8 cellular contexts compared by ENCODE assay signal in the genomic region with DNA sequence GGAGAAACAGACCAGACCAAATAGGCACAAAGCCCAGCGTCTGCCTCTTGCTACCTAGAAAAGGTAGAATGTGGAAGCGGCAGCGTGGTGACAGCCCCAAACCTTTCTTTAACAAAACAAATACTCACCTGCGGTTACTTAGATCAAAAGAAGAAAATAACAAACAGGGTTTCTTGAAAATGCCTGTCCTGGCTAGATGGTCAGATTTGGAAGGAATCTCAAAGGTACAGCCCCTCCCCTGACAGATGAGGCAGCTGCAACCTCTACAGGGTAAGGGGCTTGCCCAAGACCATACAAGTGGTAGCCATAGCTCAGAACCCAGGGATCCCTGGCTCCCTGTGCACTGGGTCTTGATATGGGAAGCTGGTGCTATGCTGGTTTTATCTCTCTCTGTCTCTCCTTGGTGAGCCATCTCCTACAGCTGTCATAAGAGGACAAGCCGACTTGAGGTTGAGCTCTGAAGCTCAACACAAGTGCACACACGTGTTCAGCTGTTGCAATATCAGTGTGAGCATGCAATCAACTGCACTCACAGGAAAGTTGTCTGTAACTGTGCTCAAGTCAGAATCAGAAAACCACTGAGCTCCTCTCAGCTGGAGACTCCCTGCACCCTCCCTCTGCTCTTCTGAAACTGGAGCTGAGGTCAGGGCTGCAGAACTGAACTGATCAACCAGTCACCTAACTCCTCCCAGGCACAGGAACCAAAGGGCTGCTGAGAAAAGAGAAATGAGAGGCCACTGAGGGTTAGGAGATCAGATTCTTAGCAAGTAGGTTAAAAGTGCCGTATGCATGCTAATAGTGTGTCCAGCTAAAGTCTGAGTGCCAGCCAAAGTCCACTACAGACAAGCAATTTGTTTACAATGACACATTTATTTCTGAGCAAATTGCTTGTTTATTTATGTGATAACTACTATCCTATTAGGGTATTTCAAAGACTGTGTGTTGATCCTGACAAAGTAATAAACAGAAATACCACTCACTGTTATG. TPM values are rescaled to one million over a fixed set of nuclear protein-coding genes. Genes with fewer than 3 reads are reported as not detected.
DNase-seq lines count a peak whose midpoint lies in the region; ATAC-seq and TF ChIP-seq lines count a peak whose summit lies in the region.

No MANE protein-coding gene starts in this region.

- H3K9me3 Mint-ChIP-seq in CD4-positive, CD25-positive, alpha-beta regulatory T cell = no peaks in the 10 kb centered on the region
- no peaks in the 10 kb centered on the region for H3K9me3 Mint-ChIP-seq in WTC11

- H3K4me3 ChIP-seq in CD4-positive, CD25-positive, alpha-beta regulatory T cell (ENCODE audit: low read depth, low read length) = peak overlapping the region; percentile 33

- CTCF ChIA-PET in WTC11 (lab: Charles Lee) = interaction anchor here (0.8 to 4.0 kb wide), 8 partner anchors 13 to 232 kb away, joined by 3 to 19 read pairs (median 5); no protein-coding TSS in a partner anchor

- ATAC-seq in CD4-positive, CD25-positive, alpha-beta regulatory T cell (ENCODE audit: low read depth in 2 of 2) = peak; percentile 84 to 90
- ATAC-seq in GM19372 (IDR thresholded peaks at IDR 0.05; ENCODE audit: low read depth, unreplicated experiment) = peak; percentile 92
- peak; percentile 91 for ATAC-seq in HG03280 (IDR thresholded peaks at IDR 0.05; ENCODE audit: unreplicated experiment)
- ATAC-seq in WTC11 = no peak
- ATAC-seq in left lobe of liver = peak; percentile 81

- H3K27me3 Mint-ChIP-seq in CD4-positive, CD25-positive, alpha-beta regulatory T cell = peaks cover 11% of the 10 kb centered on the region
- peaks cover 27% of the 10 kb centered on the region for H3K27me3 Mint-ChIP-seq in WTC11 (ENCODE audit: low read depth)

- H3K9me3 ChIP-seq in CD4-positive, CD25-positive, alpha-beta regulatory T cell (ENCODE audit: control insufficient read depth in 2 of 2, low read length in 2 of 2) = no peaks in the 10 kb centered on the region

- peaks cover 4% of the 10 kb centered on the region for H3K27me3 ChIP-seq in CD4-positive, CD25-positive, alpha-beta regulatory T cell (ENCODE audit: control insufficient read depth, insufficient read depth, low read length)

- no peak for TF ChIP-seq CTCF in WTC11 (IDR thresholded peaks at IDR 0.05)

- peak in 2 of 3 donors; percentile 33 to 90 for DNase-seq in CD4-positive, CD25-positive, alpha-beta regulatory T cell
- DNase-seq in WTC11 (ENCODE audit: low spot score) (no peak), left lobe of liver (ENCODE audit: low spot score) (peak; percentile 66), pons (ENCODE audit: low spot score) (no peak), NCI-H226 (no peak), HUDEP-2 (lab: John Stamatoyannopoulos, UW; ENCODE audit: unreplicated experiment in 76 of 76) (no peak)

- no peaks in the 10 kb centered on the region for H3K36me3 ChIP-seq in CD4-positive, CD25-positive, alpha-beta regulatory T cell (ENCODE audit: control insufficient read depth, insufficient read depth, low read length)

- H3K36me3 Mint-ChIP-seq in CD4-positive, CD25-positive, alpha-beta regulatory T cell = no peaks in the 10 kb centered on the region
- H3K36me3 Mint-ChIP-seq in WTC11 = no peaks in the 10 kb centered on the region

- H3K27ac ChIP-seq in CD4-positive, CD25-positive, alpha-beta regulatory T cell (ENCODE audit: insufficient read depth, low read length, poor library complexity, severe bottlenecking) = peak overlapping the region; percentile 65

- peaks cover 12 to 53% (median 27%) of the 10 kb centered on the region in 4 donors for H3K4me1 Mint-ChIP-seq in CD4-positive, CD25-positive, alpha-beta regulatory T cell
- H3K4me1 Mint-ChIP-seq in WTC11 = peaks cover 6% of the 10 kb centered on the region

- peak overlapping the region; percentile 86 to 91 (median 89) for H3K27ac Mint-ChIP-seq in CD4-positive, CD25-positive, alpha-beta regulatory T cell
- no peak overlapping the region for H3K27ac Mint-ChIP-seq in WTC11

- POLR2A ChIA-PET in WTC11 (lab: Charles Lee) = interaction anchor here (0.6 to 0.8 kb wide), 2 partner anchors 18 to 33 kb away, joined by 3 read pairs; no protein-coding TSS in a partner anchor

- peaks cover 23% of the 10 kb centered on the region for H3K4me1 ChIP-seq in CD4-positive, CD25-positive, alpha-beta regulatory T cell (ENCODE audit: control insufficient read depth, insufficient read depth, low read length, poor library complexity, severe bottlenecking)

- peak overlapping the region; percentile 52 to 76 (median 65) for H3K4me3 Mint-ChIP-seq in CD4-positive, CD25-positive, alpha-beta regulatory T cell
- H3K4me3 Mint-ChIP-seq in WTC11 = no peak overlapping the region

TF ChIP-seq in WTC11, 78 proteins besides CTCF, POLR2A, EP300 and RAD21:
- no peak for TF ChIP-seq FOXP1 (CRISPR knock-in tag; IDR thresholded peaks at IDR 0.05; ENCODE audit: borderline replicate concordance)
- TF ChIP-seq, protein P1, sequence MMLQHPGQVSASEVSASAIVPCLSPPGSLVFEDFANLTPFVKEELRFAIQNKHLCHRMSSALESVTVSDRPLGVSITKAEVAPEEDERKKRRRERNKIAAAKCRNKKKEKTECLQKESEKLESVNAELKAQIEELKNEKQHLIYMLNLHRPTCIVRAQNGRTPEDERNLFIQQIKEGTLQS (CRISPR knock-in tag; conservative IDR thresholded peaks at IDR 0.05) = no peak
- TF ChIP-seq GABPB1 (CRISPR knock-in tag; IDR thresholded peaks at IDR 0.05) = peak; percentile 79
- no peak for TF ChIP-seq ZNF219 (CRISPR knock-in tag; IDR thresholded peaks at IDR 0.05; ENCODE audit: borderline replicate concordance)

RNA-seq across cellular contexts. Expression of a gene that starts 6.1 kb away (rescaled TPM):
- 17.7 TPM for total RNA-seq in CD4-positive, CD25-positive, alpha-beta regulatory T cell
- 1 to 10 TPM; 3.3 to 5.6 (median 4.3) TPM for polyA plus RNA-seq in CD4-positive, CD25-positive, alpha-beta regulatory T cell
- total RNA-seq in WTC11 (2021) = 11.2 to 15.1 TPM (median 13.7 TPM) in 3 replicates
- total RNA-seq in left lobe of liver = 12.4 TPM

RNA-seq across cellular contexts. Expression of a gene that starts 18.8 kb away (rescaled TPM):
- 247 TPM for total RNA-seq in CD4-positive, CD25-positive, alpha-beta regulatory T cell
- polyA plus RNA-seq in CD4-positive, CD25-positive, alpha-beta regulatory T cell = 1 to 10 TPM; 3.9 to 9.2 (median 7.3) TPM
- total RNA-seq in WTC11 (2021) = 24.4 to 30.3 TPM (median 28.2 TPM) in 3 replicates
- 23.8 TPM for total RNA-seq in left lobe of liver

Comparison
In these comparisons a context has a peak if more than half of its experiments do, and no peak if none do; other contexts are left out.
1. DNase-seq: peak in CD4-positive, CD25-positive, alpha-beta regulatory T cell (2 of 3) and left lobe of liver (single experiment); none in WTC11 (single experiment), pons (single experiment), NCI-H226 (single experiment) and HUDEP-2 (0 of 76).